ENCODE assay signal across 11 cellular contexts in genomic region chr3:119524931-119525662, GRCh38. TPM values are rescaled to one million over a fixed set of nuclear protein-coding genes. Genes with fewer than 3 reads are reported as not detected.
A peak's percentile ranks its signal among the peaks of the same experiment; 100 is the strongest.
DNase-seq lines count a peak whose midpoint lies in the region; ATAC-seq and TF ChIP-seq lines count a peak whose summit lies in the region.
"Had no signal": no experiment of that assay in that cellular context is flagged by ENCODE, and none has a peak within 500 bp of the region (broad histone marks: within the 10 kb centered on the region; RNA-seq: fewer than 3 reads in every experiment).

No MANE protein-coding gene starts in this region.

- ATAC-seq in foreskin keratinocyte, result no peak
- no peak for ATAC-seq in thoracic aorta (ENCODE audit: insufficient number of reproducible peaks, low FRiP score, low read depth)

- no peak overlapping the region for H3K4me3 ChIP-seq in thoracic aorta
- H3K4me3 ChIP-seq: BLaER1 had no signal

- peaks cover 8% of the 10 kb centered on the region for H3K9me3 Mint-ChIP-seq in activated T-helper 1 cell treated with anti-CD3 and anti-CD28 coated beads, Interleukin-12 subunit alpha, Interleukin-12 subunit beta, Interleukin-2, Interleukin-4 antibody, amounts not matched to agents 30 ng/mL and 10 ng/mL and 1 ng/mL, durations not matched to agents 14 hours and 24 hours and 36 hours

- no peaks in the 10 kb centered on the region for H3K4me1 ChIP-seq in foreskin keratinocyte
- H3K4me1 ChIP-seq in thoracic aorta (ENCODE audit: control insufficient read depth in 1 of 2, low read depth in 2 of 2), result no peaks in the 10 kb centered on the region
- H3K4me1 ChIP-seq: BLaER1 had no signal

- DNase-seq in NCI-H2227 (lab: John Stamatoyannopoulos, UW; ENCODE audit: unreplicated experiment) (peak; percentile 1), NCI-H2227 treated with DMSO at 0.1 percent for 48 hours (lab: John Stamatoyannopoulos, UW) (no peak), RPMI7951 (ENCODE audit: low read depth) (peak; percentile 11), foreskin keratinocyte (no peak), thoracic aorta (ENCODE audit: low spot score) (no peak), T-helper 9 cell (no peak), NCI-H226 (no peak)
- DNase-seq in activated T-helper 1 cell treated with anti-CD3 and anti-CD28 coated beads, Interleukin-12 subunit alpha, Interleukin-12 subunit beta, Interleukin-2, Interleukin-4 antibody, amounts not matched to agents 30 ng/mL and 10 ng/mL and 1 ng/mL, durations not matched to agents 14 hours and 24 hours and 36 hours (ENCODE audit: low spot score), result no peak
- DNase-seq: KG1 had no signal

- no peak overlapping the region for H3K27ac Mint-ChIP-seq in activated T-helper 1 cell treated with anti-CD3 and anti-CD28 coated beads, Interleukin-12 subunit alpha, Interleukin-12 subunit beta, Interleukin-2, Interleukin-4 antibody, amounts not matched to agents 30 ng/mL and 10 ng/mL and 1 ng/mL, durations not matched to agents 14 hours and 24 hours and 36 hours
- H3K27ac Mint-ChIP-seq: T-helper 1 cell treated with Interleukin-12 subunit alpha and Interleukin-12 subunit beta and Interleukin-4 antibody, amounts not matched to agents 30 μg/mL and 1 μg/mL, for 36 hours had no signal

- H3K9me3 ChIP-seq in thoracic aorta, result no peaks in the 10 kb centered on the region

- H3K36me3 ChIP-seq in thoracic aorta, result no peaks in the 10 kb centered on the region

- H3K27ac ChIP-seq in foreskin keratinocyte (no peak overlapping the region), thoracic aorta (no peak overlapping the region)
- H3K27ac ChIP-seq: BLaER1 had no signal

- H3K4me3 Mint-ChIP-seq in activated T-helper 1 cell treated with anti-CD3 and anti-CD28 coated beads, Interleukin-12 subunit alpha, Interleukin-12 subunit beta, Interleukin-2, Interleukin-4 antibody, amounts not matched to agents 30 ng/mL and 10 ng/mL and 1 ng/mL, durations not matched to agents 14 hours and 24 hours and 36 hours, result no peak overlapping the region
- H3K4me3 Mint-ChIP-seq: T-helper 1 cell treated with Interleukin-12 subunit alpha and Interleukin-12 subunit beta and Interleukin-4 antibody, amounts not matched to agents 30 μg/mL and 1 μg/mL, for 36 hours had no signal

- H3K4me1 Mint-ChIP-seq in activated T-helper 1 cell treated with anti-CD3 and anti-CD28 coated beads, Interleukin-12 subunit alpha, Interleukin-12 subunit beta, Interleukin-2, Interleukin-4 antibody, amounts not matched to agents 30 ng/mL and 10 ng/mL and 1 ng/mL, durations not matched to agents 14 hours and 24 hours and 36 hours (ENCODE audit: low read depth), result peaks cover 16% of the 10 kb centered on the region

- H3K27me3 Mint-ChIP-seq in activated T-helper 1 cell treated with anti-CD3 and anti-CD28 coated beads, Interleukin-12 subunit alpha, Interleukin-12 subunit beta, Interleukin-2, Interleukin-4 antibody, amounts not matched to agents 30 ng/mL and 10 ng/mL and 1 ng/mL, durations not matched to agents 14 hours and 24 hours and 36 hours (ENCODE audit: insufficient read depth), result no peaks in the 10 kb centered on the region

- H3K27me3 ChIP-seq in foreskin keratinocyte (no peaks in the 10 kb centered on the region), thoracic aorta (replicated peaks; ENCODE audit: insufficient read depth) (no peaks in the 10 kb centered on the region)
- H3K27me3 ChIP-seq: BLaER1 had no signal

- H3K36me3 Mint-ChIP-seq in activated T-helper 1 cell treated with anti-CD3 and anti-CD28 coated beads, Interleukin-12 subunit alpha, Interleukin-12 subunit beta, Interleukin-2, Interleukin-4 antibody, amounts not matched to agents 30 ng/mL and 10 ng/mL and 1 ng/mL, durations not matched to agents 14 hours and 24 hours and 36 hours (ENCODE audit: low read depth), result peaks cover 71% of the 10 kb centered on the region

- peak; percentile 56 for TF ChIP-seq CTCF in foreskin keratinocyte (conservative IDR thresholded peaks at IDR 0.05)
- TF ChIP-seq CTCF in thoracic aorta (IDR thresholded peaks at IDR 0.05), result peak; percentile 21

- intact Hi-C loops in activated T-helper 1 cell treated with anti-CD3 and anti-CD28 coated beads, Interleukin-12 subunit alpha, Interleukin-12 subunit beta, Interleukin-2, Interleukin-4 antibody, amounts not matched to agents 30 ng/mL and 10 ng/mL and 1 ng/mL, durations not matched to agents 14 hours and 24 hours and 36 hours (cut with micrococcal nuclease), result no loop called here

RNA-seq across cellular contexts. Expression of gene TIMMDC1, which starts 26.8 kb away (rescaled TPM):
- 125 and 143 TPM in 2 replicates for total RNA-seq in RPMI7951 (2014; rRNA removed; shearing (Covaris generic))
- 85.3 and 95.0 TPM in 2 replicates for total RNA-seq in foreskin keratinocyte
- 129 and 130 TPM in 2 replicates for polyA plus RNA-seq in foreskin keratinocyte
- 10 to 100 TPM; 28.8 to 49.1 TPM for total RNA-seq in thoracic aorta
- total RNA-seq in activated T-helper 1 cell treated with anti-CD3 and anti-CD28 coated beads, Interleukin-12 subunit alpha, Interleukin-12 subunit beta, Interleukin-2, Interleukin-4 antibody, amounts not matched to agents 30 ng/mL and 10 ng/mL and 1 ng/mL, durations not matched to agents 14 hours and 24 hours and 36 hours, result 124 and 126 TPM in 2 replicates

RNA-seq across cellular contexts. Expression of gene CD80, which starts 34.3 kb away (rescaled TPM):
- not detected in 2 replicates for total RNA-seq in RPMI7951 (2014; rRNA removed; shearing (Covaris generic))
- not detected in 2 replicates for total RNA-seq in foreskin keratinocyte
- not detected in 2 replicates for polyA plus RNA-seq in foreskin keratinocyte
- under 1 TPM in 1 of 2 donors, not detected in 1; 0.14 TPM for total RNA-seq in thoracic aorta
- total RNA-seq in activated T-helper 1 cell treated with anti-CD3 and anti-CD28 coated beads, Interleukin-12 subunit alpha, Interleukin-12 subunit beta, Interleukin-2, Interleukin-4 antibody, amounts not matched to agents 30 ng/mL and 10 ng/mL and 1 ng/mL, durations not matched to agents 14 hours and 24 hours and 36 hours, result 18.1 and 19.5 TPM in 2 replicates

RNA-seq across cellular contexts. Expression of gene ADPRH, which starts 54.2 kb away (rescaled TPM):
- total RNA-seq in RPMI7951 (2014; rRNA removed; shearing (Covaris generic)), result 3.8 and 5.6 TPM in 2 replicates
- total RNA-seq in foreskin keratinocyte, result 0.99 and 1.0 TPM in 2 replicates
- polyA plus RNA-seq in foreskin keratinocyte, result 0.48 and 0.50 TPM in 2 replicates
- 10 to 100 TPM; 18.5 to 22.7 TPM for total RNA-seq in thoracic aorta
- 3.8 and 4.6 TPM in 2 replicates for total RNA-seq in activated T-helper 1 cell treated with anti-CD3 and anti-CD28 coated beads, Interleukin-12 subunit alpha, Interleukin-12 subunit beta, Interleukin-2, Interleukin-4 antibody, amounts not matched to agents 30 ng/mL and 10 ng/mL and 1 ng/mL, durations not matched to agents 14 hours and 24 hours and 36 hours

RNA-seq across cellular contexts. Expression of gene POGLUT1, which starts 56.3 kb away (rescaled TPM):
- total RNA-seq in RPMI7951 (2014; rRNA removed; shearing (Covaris generic)), result 15.4 and 17.3 TPM in 2 replicates
- total RNA-seq in foreskin keratinocyte (12.1 and 18.3 TPM in 2 replicates), thoracic aorta (10 to 100 TPM; 11.0 to 35.9 TPM)
- 6.0 and 7.6 TPM in 2 replicates for polyA plus RNA-seq in foreskin keratinocyte
- 26.0 and 28.7 TPM in 2 replicates for total RNA-seq in activated T-helper 1 cell treated with anti-CD3 and anti-CD28 coated beads, Interleukin-12 subunit alpha, Interleukin-12 subunit beta, Interleukin-2, Interleukin-4 antibody, amounts not matched to agents 30 ng/mL and 10 ng/mL and 1 ng/mL, durations not matched to agents 14 hours and 24 hours and 36 hours

Comparison
In these comparisons a context has a peak if more than half of its experiments do, and no peak if none do; other contexts are left out.
1. DNase-seq: peak in NCI-H2227 (single experiment) and RPMI7951 (single experiment); none in NCI-H2227 treated with DMSO at 0.1 percent for 48 hours (single experiment), foreskin keratinocyte (0 of 2), thoracic aorta (single experiment), T-helper 9 cell (single experiment), activated T-helper 1 cell treated with anti-CD3 and anti-CD28 coated beads, Interleukin-12 subunit alpha, Interleukin-12 subunit beta, Interleukin-2, Interleukin-4 antibody, amounts not matched to agents 30 ng/mL and 10 ng/mL and 1 ng/mL, durations not matched to agents 14 hours and 24 hours and 36 hours (single experiment) and NCI-H226 (single experiment).
2. RNA of gene CD80, which starts 34.3 kb away (total RNA-seq): 18.1 to 19.5 TPM in activated T-helper 1 cell treated with anti-CD3 and anti-CD28 coated beads, Interleukin-12 subunit alpha, Interleukin-12 subunit beta, Interleukin-2, Interleukin-4 antibody, amounts not matched to agents 30 ng/mL and 10 ng/mL and 1 ng/mL, durations not matched to agents 14 hours and 24 hours and 36 hours; 0.14 TPM in thoracic aorta, not detected in RPMI7951 and not detected in foreskin keratinocyte; every median in the first group is over 10 times any median in the second.